ENCODE assay signal across 1 cellular context in the genomic region with DNA sequence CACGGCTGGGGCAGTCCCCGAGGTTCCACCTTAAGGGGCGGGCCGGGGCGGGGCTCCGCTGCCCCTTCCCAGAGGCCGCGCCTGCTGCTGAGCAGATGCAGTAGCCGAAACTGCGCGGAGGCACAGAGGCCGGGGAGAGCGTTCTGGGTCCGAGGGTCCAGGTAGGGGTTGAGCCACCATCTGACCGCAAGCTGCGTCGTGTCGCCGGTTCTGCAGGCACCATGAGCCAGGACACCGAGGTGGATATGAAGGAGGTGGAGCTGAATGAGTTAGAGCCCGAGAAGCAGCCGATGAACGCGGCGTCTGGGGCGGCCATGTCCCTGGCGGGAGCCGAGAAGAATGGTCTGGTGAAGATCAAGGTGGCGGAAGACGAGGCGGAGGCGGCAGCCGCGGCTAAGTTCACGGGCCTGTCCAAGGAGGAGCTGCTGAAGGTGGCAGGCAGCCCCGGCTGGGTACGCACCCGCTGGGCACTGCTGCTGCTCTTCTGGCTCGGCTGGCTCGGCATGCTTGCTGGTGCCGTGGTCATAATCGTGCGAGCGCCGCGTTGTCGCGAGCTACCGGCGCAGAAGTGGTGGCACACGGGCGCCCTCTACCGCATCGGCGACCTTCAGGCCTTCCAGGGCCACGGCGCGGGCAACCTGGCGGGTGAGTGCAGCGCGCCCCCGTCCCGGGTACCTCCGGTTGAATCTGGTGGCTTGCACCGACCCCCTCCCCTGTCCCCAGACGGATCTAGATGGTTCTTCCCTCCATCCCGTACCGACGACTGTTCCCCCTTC.
TF ChIP-seq lines count a peak whose summit lies in the region.

A gene (plus strand): TSS at position 94 of the 776 bp plus-strand sequence. CDS start 128 bp downstream, at position 222.

TF ChIP-seq in WTC11, 78 proteins besides CTCF, POLR2A, EP300 and RAD21 (continued from another document):
- TF ChIP-seq SOX15 (CRISPR knock-in tag; IDR thresholded peaks at IDR 0.05) (no peak), TP53 (CRISPR knock-in tag; IDR thresholded peaks at IDR 0.05) (peak; percentile 81; the same call in 1 of the 2 replicates), OVOL2 (CRISPR knock-in tag; IDR thresholded peaks at IDR 0.05; ENCODE audit: borderline replicate concordance) (no peak), PRRX2 (CRISPR knock-in tag; IDR thresholded peaks at IDR 0.05) (no peak; the same call in none of the 2 replicates), GRHL2 (CRISPR knock-in tag; IDR thresholded peaks at IDR 0.05; ENCODE audit: insufficient replicate concordance, severe bottlenecking) (no peak), NFATC4 (CRISPR knock-in tag; IDR thresholded peaks at IDR 0.05) (0 out of 2 replicates have a peak, but pooled peaks have one; percentile 66), CREB1 (CRISPR knock-in tag; IDR thresholded peaks at IDR 0.05) (peak; percentile 22; the same call in 1 of the 2 replicates), ZNF671 (CRISPR knock-in tag; IDR thresholded peaks at IDR 0.05) (peak; percentile 26; the same call in 1 of the 2 replicates), HMGA2 (CRISPR knock-in tag; IDR thresholded peaks at IDR 0.05) (0 out of 2 replicates have a peak, but pooled peaks have one; percentile 24), TEAD4 (CRISPR knock-in tag; IDR thresholded peaks at IDR 0.05) (peak; percentile 83), ATF1 (CRISPR knock-in tag; IDR thresholded peaks at IDR 0.05) (peak; percentile 85; the same call in 1 of the 2 replicates), NFE2L1 (CRISPR knock-in tag; IDR thresholded peaks at IDR 0.05) (peak; percentile 66; the same call in 1 of the 2 replicates), JUN (CRISPR knock-in tag; IDR thresholded peaks at IDR 0.05) (0 out of 2 replicates have a peak, but pooled peaks have one; percentile 89), ZNF416 (CRISPR knock-in tag; IDR thresholded peaks at IDR 0.05) (peak; percentile 87; the same call in 1 of the 2 replicates), ZNF138 (CRISPR knock-in tag; conservative IDR thresholded peaks at IDR 0.05) (no peak), MXD4 (CRISPR knock-in tag; IDR thresholded peaks at IDR 0.05; ENCODE audit: borderline replicate concordance) (no peak), ELF4 (CRISPR knock-in tag; IDR thresholded peaks at IDR 0.05; ENCODE audit: low read depth) (0 out of 2 replicates have a peak, but pooled peaks have one; percentile 80), ZNF219 (CRISPR knock-in tag; IDR thresholded peaks at IDR 0.05; ENCODE audit: borderline replicate concordance) (peak; percentile 85; the same call in 1 of the 2 replicates)
- TF ChIP-seq, protein P1, sequence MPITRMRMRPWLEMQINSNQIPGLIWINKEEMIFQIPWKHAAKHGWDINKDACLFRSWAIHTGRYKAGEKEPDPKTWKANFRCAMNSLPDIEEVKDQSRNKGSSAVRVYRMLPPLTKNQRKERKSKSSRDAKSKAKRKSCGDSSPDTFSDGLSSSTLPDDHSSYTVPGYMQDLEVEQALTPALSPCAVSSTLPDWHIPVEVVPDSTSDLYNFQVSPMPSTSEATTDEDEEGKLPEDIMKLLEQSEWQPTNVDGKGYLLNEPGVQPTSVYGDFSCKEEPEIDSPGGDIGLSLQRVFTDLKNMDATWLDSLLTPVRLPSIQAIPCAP (CRISPR knock-in tag; IDR thresholded peaks at IDR 0.05): 0 out of 2 replicates have a peak, but pooled peaks have one; percentile 42
- TF ChIP-seq, protein P2, sequence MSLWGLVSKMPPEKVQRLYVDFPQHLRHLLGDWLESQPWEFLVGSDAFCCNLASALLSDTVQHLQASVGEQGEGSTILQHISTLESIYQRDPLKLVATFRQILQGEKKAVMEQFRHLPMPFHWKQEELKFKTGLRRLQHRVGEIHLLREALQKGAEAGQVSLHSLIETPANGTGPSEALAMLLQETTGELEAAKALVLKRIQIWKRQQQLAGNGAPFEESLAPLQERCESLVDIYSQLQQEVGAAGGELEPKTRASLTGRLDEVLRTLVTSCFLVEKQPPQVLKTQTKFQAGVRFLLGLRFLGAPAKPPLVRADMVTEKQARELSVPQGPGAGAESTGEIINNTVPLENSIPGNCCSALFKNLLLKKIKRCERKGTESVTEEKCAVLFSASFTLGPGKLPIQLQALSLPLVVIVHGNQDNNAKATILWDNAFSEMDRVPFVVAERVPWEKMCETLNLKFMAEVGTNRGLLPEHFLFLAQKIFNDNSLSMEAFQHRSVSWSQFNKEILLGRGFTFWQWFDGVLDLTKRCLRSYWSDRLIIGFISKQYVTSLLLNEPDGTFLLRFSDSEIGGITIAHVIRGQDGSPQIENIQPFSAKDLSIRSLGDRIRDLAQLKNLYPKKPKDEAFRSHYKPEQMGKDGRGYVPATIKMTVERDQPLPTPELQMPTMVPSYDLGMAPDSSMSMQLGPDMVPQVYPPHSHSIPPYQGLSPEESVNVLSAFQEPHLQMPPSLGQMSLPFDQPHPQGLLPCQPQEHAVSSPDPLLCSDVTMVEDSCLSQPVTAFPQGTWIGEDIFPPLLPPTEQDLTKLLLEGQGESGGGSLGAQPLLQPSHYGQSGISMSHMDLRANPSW (CRISPR knock-in tag; conservative IDR thresholded peaks at IDR 0.05; ENCODE audit: low read depth): no peak
- TF ChIP-seq, protein P3, sequence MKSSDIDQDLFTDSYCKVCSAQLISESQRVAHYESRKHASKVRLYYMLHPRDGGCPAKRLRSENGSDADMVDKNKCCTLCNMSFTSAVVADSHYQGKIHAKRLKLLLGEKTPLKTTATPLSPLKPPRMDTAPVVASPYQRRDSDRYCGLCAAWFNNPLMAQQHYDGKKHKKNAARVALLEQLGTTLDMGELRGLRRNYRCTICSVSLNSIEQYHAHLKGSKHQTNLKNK (CRISPR knock-in tag; IDR thresholded peaks at IDR 0.05): 0 out of 2 replicates have a peak, but pooled peaks have one; percentile 50
- TF ChIP-seq, protein P4, sequence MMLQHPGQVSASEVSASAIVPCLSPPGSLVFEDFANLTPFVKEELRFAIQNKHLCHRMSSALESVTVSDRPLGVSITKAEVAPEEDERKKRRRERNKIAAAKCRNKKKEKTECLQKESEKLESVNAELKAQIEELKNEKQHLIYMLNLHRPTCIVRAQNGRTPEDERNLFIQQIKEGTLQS (CRISPR knock-in tag; conservative IDR thresholded peaks at IDR 0.05): no peak
